Comparison of ENCODE assay signal across 1 cellular context in genomic region chr16:15919331-15919730, GRCh38.
TF ChIP-seq lines count a peak whose summit lies in the region.

No MANE protein-coding gene starts in this region.

TF ChIP-seq in IMR-90, 13 proteins besides CTCF, POLR2A, EP300 and RAD21:
- TF ChIP-seq BHLHE40 (IDR thresholded peaks at IDR 0.05; ENCODE audit: low read depth, low read length) (no peak), NFE2L2 (IDR thresholded peaks at IDR 0.05; ENCODE audit: low read depth, low read length) (no peak), SMC3 (IDR thresholded peaks at IDR 0.05; ENCODE audit: low read depth, low read length) (no peak), MAFK (IDR thresholded peaks at IDR 0.05; ENCODE audit: low read depth, low read length) (no peak), RFX5 (IDR thresholded peaks at IDR 0.05; ENCODE audit: low read depth, low read length) (no peak), ELK1 (IDR thresholded peaks at IDR 0.05; ENCODE audit: borderline replicate concordance, low read depth, low read length) (no peak), FOS (IDR thresholded peaks at IDR 0.05; ENCODE audit: low read depth, low read length) (no peak), CEBPB (IDR thresholded peaks at IDR 0.05; ENCODE audit: low read depth, low read length) (no peak), RCOR1 (IDR thresholded peaks at IDR 0.05; ENCODE audit: insufficient replicate concordance, low read length) (no peak), MAZ (IDR thresholded peaks at IDR 0.05; ENCODE audit: borderline replicate concordance, low read depth, low read length) (no peak), CHD1 (IDR thresholded peaks at IDR 0.05; ENCODE audit: low read depth, low read length) (no peak), MXI1 (IDR thresholded peaks at IDR 0.05; ENCODE audit: borderline replicate concordance, low read depth, low read length) (no peak), USF2 (IDR thresholded peaks at IDR 0.05; ENCODE audit: low read depth, low read length) (no peak)
